ENCODE assay signal across 13 cellular contexts in the genomic region with DNA sequence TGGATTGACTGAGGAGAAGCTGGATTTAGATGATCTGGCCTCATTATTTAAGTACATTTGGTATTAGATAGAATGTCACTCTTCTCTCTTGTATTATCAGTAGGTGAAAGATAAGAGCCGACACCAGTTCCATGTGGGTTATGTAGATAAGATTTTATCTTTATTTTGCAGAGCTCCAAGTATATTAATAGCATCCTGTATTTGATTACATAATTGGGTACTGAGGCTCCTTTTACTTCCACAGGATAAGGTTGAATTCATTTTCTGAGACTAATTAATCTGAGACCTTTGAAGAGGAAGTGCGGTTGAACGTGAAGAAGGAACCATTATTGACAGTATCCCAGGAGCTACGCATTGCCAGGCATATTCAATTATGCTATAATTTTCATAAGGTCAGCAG. TPM values are rescaled to one million over a fixed set of nuclear protein-coding genes. Genes with fewer than 3 reads are reported as not detected.
"Had no signal": no experiment of that assay in that cellular context is flagged by ENCODE, and none has a peak within 500 bp of the region (broad histone marks: within the 10 kb centered on the region; RNA-seq: fewer than 3 reads in every experiment).

No MANE protein-coding gene starts in this region.

- H3K36me3 ChIP-seq: cardiac muscle cell had no signal

- DNase-seq: activated CD4-positive, alpha-beta T cell treated with anti-CD3 and anti-CD28 coated beads for 36 hours; activated effector memory CD4-positive, alpha-beta T cell treated with Interleukin-2 at 50 U/mL for 16 hours; heart right ventricle; islet precursor cell; mammary epithelial cell; mucosa of descending colon; naive thymus-derived CD8-positive, alpha-beta T cell; nucleus accumbens; right cardiac atrium; small intestine had no signal

- H3K4me3 Mint-ChIP-seq: activated CD4-positive, alpha-beta T cell treated with anti-CD3 and anti-CD28 coated beads for 36 hours; type B pancreatic cell had no signal

- ATAC-seq: activated CD4-positive, alpha-beta T cell treated with anti-CD3 and anti-CD28 coated beads for 36 hours; heart right ventricle; left lobe of liver; mucosa of descending colon; naive thymus-derived CD8-positive, alpha-beta T cell; right cardiac atrium had no signal

- H3K4me3 ChIP-seq: cardiac muscle cell, heart right ventricle, mucosa of descending colon had no signal

- H3K27ac Mint-ChIP-seq: type B pancreatic cell had no signal

- H3K27me3 Mint-ChIP-seq: activated CD4-positive, alpha-beta T cell treated with anti-CD3 and anti-CD28 coated beads for 36 hours; naive thymus-derived CD8-positive, alpha-beta T cell; type B pancreatic cell had no signal

- H3K9me3 Mint-ChIP-seq: type B pancreatic cell had no signal

- H3K27ac ChIP-seq: cardiac muscle cell, heart right ventricle had no signal

- H3K27me3 ChIP-seq: cardiac muscle cell, heart right ventricle had no signal

RNA-seq across cellular contexts. Expression of a gene that starts 32.8 kb away (rescaled TPM):
- polyA plus RNA-seq: cardiac muscle cell had no signal
